In the genomic region with DNA sequence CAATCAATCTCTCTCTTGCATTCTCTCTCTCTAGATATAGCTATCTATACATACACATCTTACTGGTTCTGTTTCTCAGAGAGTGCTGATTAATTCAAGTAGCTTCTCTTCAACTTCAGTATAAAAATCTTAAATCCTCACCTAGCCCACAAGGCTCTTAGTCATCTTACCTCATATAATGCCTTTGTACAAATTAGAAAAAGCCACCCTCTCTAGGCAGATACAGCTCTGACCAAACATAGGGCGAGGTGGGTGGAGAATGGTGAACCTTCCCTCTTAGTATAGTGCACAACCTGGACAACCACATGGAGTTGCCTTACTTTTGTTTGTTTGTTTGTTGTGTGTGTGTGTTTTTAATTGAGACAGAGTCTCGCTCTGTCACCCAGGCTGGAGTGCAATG, we compare ENCODE assay signal across 15 cellular contexts. TPM values are rescaled to one million over a fixed set of nuclear protein-coding genes. Genes with fewer than 3 reads are reported as not detected.
DNase-seq lines count a peak whose midpoint lies in the region; ATAC-seq and TF ChIP-seq lines count a peak whose summit lies in the region.
"Had no signal": no experiment of that assay in that cellular context is flagged by ENCODE, and none has a peak within 500 bp of the region (broad histone marks: within the 10 kb centered on the region; RNA-seq: fewer than 3 reads in every experiment).

No MANE protein-coding gene starts in this region.

- no peaks in the 10 kb centered on the region for H3K36me3 Mint-ChIP-seq in CD8-positive, alpha-beta memory T cell
- H3K36me3 Mint-ChIP-seq in T-helper 2 cell treated with Interferon-gamma antibody and Interleukin-4, amounts not matched to agents 5 μg/mL and 100 μg/mL, for 36 hours (ENCODE audit: low read depth), result no peaks in the 10 kb centered on the region
- no peaks in the 10 kb centered on the region for H3K36me3 Mint-ChIP-seq in naive thymus-derived CD4-positive, alpha-beta T cell
- H3K36me3 Mint-ChIP-seq in Calu3 (ENCODE audit: insufficient read depth, unreplicated experiment), result peaks cover 43% of the 10 kb centered on the region
- H3K36me3 Mint-ChIP-seq in CD14-positive monocyte, result no peaks in the 10 kb centered on the region

- H3K27ac ChIP-seq in CD8-positive, alpha-beta memory T cell (ENCODE audit: low read depth, low read length), result no peak overlapping the region
- no peak overlapping the region for H3K27ac ChIP-seq in naive thymus-derived CD4-positive, alpha-beta T cell (ENCODE audit: low read depth, low read length)
- H3K27ac ChIP-seq: gastrocnemius medialis, right atrium auricular region, tibial artery had no signal

- TF ChIP-seq CTCF in Calu3 (IDR thresholded peaks at IDR 0.05; ENCODE audit: unreplicated experiment) (no peak), CD14-positive monocyte (IDR thresholded peaks at IDR 0.05) (no peak)

- H3K4me3 Mint-ChIP-seq in CD8-positive, alpha-beta memory T cell, result peak overlapping the region; percentile 22 to 93 (median 52)
- peak overlapping the region; percentile 6 for H3K4me3 Mint-ChIP-seq in T-helper 2 cell treated with Interferon-gamma antibody and Interleukin-4, amounts not matched to agents 5 μg/mL and 100 μg/mL, for 36 hours
- peak overlapping the region in 8 of 10 donors; percentile 10 to 76 (median 42) for H3K4me3 Mint-ChIP-seq in naive thymus-derived CD4-positive, alpha-beta T cell
- H3K4me3 Mint-ChIP-seq in Calu3 (ENCODE audit: low read depth, unreplicated experiment) (no peak overlapping the region), CD14-positive monocyte (no peak overlapping the region)

- peaks cover 51% of the 10 kb centered on the region for H3K4me1 ChIP-seq in CD8-positive, alpha-beta memory T cell (ENCODE audit: insufficient read depth, low read length)
- H3K4me1 ChIP-seq in naive thymus-derived CD4-positive, alpha-beta T cell (ENCODE audit: control insufficient read depth in 2 of 2, insufficient read depth in 2 of 2, low read length in 2 of 2), result peaks cover 35 to 39% of the 10 kb centered on the region in 2 donors

- peaks cover 18 to 23% of the 10 kb centered on the region in 2 donors for H3K27me3 Mint-ChIP-seq in CD8-positive, alpha-beta memory T cell
- H3K27me3 Mint-ChIP-seq in T-helper 2 cell treated with Interferon-gamma antibody and Interleukin-4, amounts not matched to agents 5 μg/mL and 100 μg/mL, for 36 hours (ENCODE audit: low read depth), result peaks cover 46% of the 10 kb centered on the region
- peaks cover 9 to 58% (median 17%) of the 10 kb centered on the region in 5 donors for H3K27me3 Mint-ChIP-seq in naive thymus-derived CD4-positive, alpha-beta T cell
- H3K27me3 Mint-ChIP-seq in Calu3 (ENCODE audit: unreplicated experiment), result no peaks in the 10 kb centered on the region
- H3K27me3 Mint-ChIP-seq in CD14-positive monocyte (ENCODE audit: low read depth in 3 of 3), result peaks cover 19 to 35% (median 23%) of the 10 kb centered on the region in 3 donors

- no peaks in the 10 kb centered on the region for H3K9me3 ChIP-seq in CD8-positive, alpha-beta memory T cell (ENCODE audit: low read length)
- no peaks in the 10 kb centered on the region for H3K9me3 ChIP-seq in naive thymus-derived CD4-positive, alpha-beta T cell (ENCODE audit: control insufficient read depth in 2 of 3, low read length in 3 of 3)
- H3K9me3 ChIP-seq: gastrocnemius medialis, right atrium auricular region, tibial artery had no signal

- no peaks in the 10 kb centered on the region for H3K36me3 ChIP-seq in CD8-positive, alpha-beta memory T cell (ENCODE audit: insufficient read depth, low read length)
- H3K36me3 ChIP-seq in naive thymus-derived CD4-positive, alpha-beta T cell (ENCODE audit: control insufficient read depth in 2 of 3, insufficient read depth in 3 of 3, low read length in 3 of 3), result no peaks in the 10 kb centered on the region
- H3K36me3 ChIP-seq: gastrocnemius medialis, right atrium auricular region, tibial artery had no signal

- peak overlapping the region; percentile 22 to 92 (median 84) for H3K27ac Mint-ChIP-seq in CD8-positive, alpha-beta memory T cell
- no peak overlapping the region for H3K27ac Mint-ChIP-seq in T-helper 2 cell treated with Interferon-gamma antibody and Interleukin-4, amounts not matched to agents 5 μg/mL and 100 μg/mL, for 36 hours
- H3K27ac Mint-ChIP-seq in naive thymus-derived CD4-positive, alpha-beta T cell, result peak overlapping the region in 4 of 9 donors; percentile 2 to 23 (median 10)
- no peak overlapping the region for H3K27ac Mint-ChIP-seq in Calu3 (ENCODE audit: unreplicated experiment)
- H3K27ac Mint-ChIP-seq in CD14-positive monocyte, result no peak overlapping the region

- BruUV-seq in Calu3 (replicated peaks; lab: Mats Ljungman, UMichigan), result no TSS peak

- H3K27me3 ChIP-seq in CD8-positive, alpha-beta memory T cell (ENCODE audit: insufficient read depth, low read length, poor library complexity, severe bottlenecking), result peaks cover 11% of the 10 kb centered on the region
- peaks cover 0 to 5% of the 10 kb centered on the region in 2 donors for H3K27me3 ChIP-seq in naive thymus-derived CD4-positive, alpha-beta T cell (ENCODE audit: control insufficient read depth in 2 of 2, insufficient read depth in 2 of 2, low read length in 2 of 2)

- CTCF ChIA-PET in CD8-positive, alpha-beta memory T cell (lab: Charles Lee), result no interaction called here
- CTCF ChIA-PET in naive thymus-derived CD4-positive, alpha-beta T cell (lab: Charles Lee), result no interaction called here
- CTCF ChIA-PET in Calu3 (lab: Charles Lee), result interaction anchor here (0.7 kb wide), 1 partner anchor 9 kb away, joined by 3 read pairs; no protein-coding TSS in a partner anchor

- H3K9me3 Mint-ChIP-seq in CD8-positive, alpha-beta memory T cell, result no peaks in the 10 kb centered on the region
- no peaks in the 10 kb centered on the region for H3K9me3 Mint-ChIP-seq in T-helper 2 cell treated with Interferon-gamma antibody and Interleukin-4, amounts not matched to agents 5 μg/mL and 100 μg/mL, for 36 hours
- H3K9me3 Mint-ChIP-seq in naive thymus-derived CD4-positive, alpha-beta T cell, result no peaks in the 10 kb centered on the region
- H3K9me3 Mint-ChIP-seq in Calu3 (ENCODE audit: low read depth, unreplicated experiment), result no peaks in the 10 kb centered on the region
- H3K9me3 Mint-ChIP-seq in CD14-positive monocyte, result peaks cover 0 to 10% (median 0%) of the 10 kb centered on the region in 7 donors

- intact Hi-C loops in naive thymus-derived CD4-positive, alpha-beta T cell (cut with micrococcal nuclease), result no loop called here
- intact Hi-C loops in Calu3 (cut with micrococcal nuclease; ENCODE audit: unreplicated experiment), result no loop called here
- intact Hi-C loops in CD14-positive monocyte (cut with micrococcal nuclease), result no loop called here

- no peak overlapping the region for H3K4me3 ChIP-seq in CD8-positive, alpha-beta memory T cell (ENCODE audit: low read length)
- H3K4me3 ChIP-seq in naive thymus-derived CD4-positive, alpha-beta T cell (ENCODE audit: low read length), result no peak overlapping the region
- H3K4me3 ChIP-seq: gastrocnemius medialis, right atrium auricular region, tibial artery had no signal

- POLR2A ChIA-PET in CD8-positive, alpha-beta memory T cell (lab: Charles Lee), result no interaction called here
- POLR2A ChIA-PET in naive thymus-derived CD4-positive, alpha-beta T cell (lab: Charles Lee), result interaction anchor here (0.6 kb wide), 1 partner anchor 21 kb away, joined by 3 read pairs; no protein-coding TSS in a partner anchor

- peaks cover 50 to 68% (median 63%) of the 10 kb centered on the region in 3 donors for H3K4me1 Mint-ChIP-seq in CD8-positive, alpha-beta memory T cell
- peaks cover 35% of the 10 kb centered on the region for H3K4me1 Mint-ChIP-seq in T-helper 2 cell treated with Interferon-gamma antibody and Interleukin-4, amounts not matched to agents 5 μg/mL and 100 μg/mL, for 36 hours (ENCODE audit: low read depth)
- peaks cover 33 to 61% (median 49%) of the 10 kb centered on the region in 7 donors for H3K4me1 Mint-ChIP-seq in naive thymus-derived CD4-positive, alpha-beta T cell
- H3K4me1 Mint-ChIP-seq in Calu3 (ENCODE audit: low read depth, unreplicated experiment) (peaks cover 65% of the 10 kb centered on the region), CD14-positive monocyte (peaks cover 46% of the 10 kb centered on the region)

- peak; percentile 33 for DNase-seq in NK-92 treated with Interleukin-12 subunit alpha and Interleukin-12 subunit beta, amount 100 ng/mL, for 24 hours (lab: John Stamatoyannopoulos, UW)
- DNase-seq in NK-92 (lab: John Stamatoyannopoulos, UW; ENCODE audit: unreplicated experiment), result no peak
- peak in 1 of 5 donors; percentile 23 for DNase-seq in CD8-positive, alpha-beta memory T cell
- DNase-seq in T-helper 2 cell treated with Interferon-gamma antibody and Interleukin-4, amounts not matched to agents 5 μg/mL and 100 μg/mL, for 36 hours (ENCODE audit: low spot score), result peak; percentile 36
- no peak for DNase-seq in naive thymus-derived CD4-positive, alpha-beta T cell
- no peak for DNase-seq in UCSD-AML1 (lab: John Stamatoyannopoulos, UW; ENCODE audit: unreplicated experiment)
- DNase-seq in Calu3, result no peak
- DNase-seq in CD14-positive monocyte (ENCODE audit: low spot score), result no peak
- DNase-seq: 8988T; effector CD8-positive, alpha-beta T cell; gastrocnemius medialis; kidney; tibial artery had no signal

- ATAC-seq in naive thymus-derived CD4-positive, alpha-beta T cell, result no peak
- ATAC-seq: gastrocnemius medialis had no signal

RNA-seq across cellular contexts. Expression of a gene that starts 5.1 kb away (rescaled TPM):
- under 1 TPM; 0.09 to 0.24 TPM for total RNA-seq in CD8-positive, alpha-beta memory T cell
- 0.37 TPM for polyA plus RNA-seq in CD8-positive, alpha-beta memory T cell
- under 1 TPM in 1 of 5 experiments, not detected in 4; 0.51 TPM for total RNA-seq in naive thymus-derived CD4-positive, alpha-beta T cell
- not detected for polyA plus RNA-seq in naive thymus-derived CD4-positive, alpha-beta T cell
- total RNA-seq in Calu3 (2022), result 167 and 175 TPM in 2 replicates
- not detected for polyA plus RNA-seq in CD14-positive monocyte
- total RNA-seq: right atrium auricular region; T-helper 1 cell treated with Interleukin-12 subunit alpha and Interleukin-12 subunit beta and Interleukin-4 antibody, amounts not matched to agents 30 ng/mL and 1 ng/mL, for 36 hours had no signal

RNA-seq across cellular contexts. Expression of a gene that starts 16.8 kb away (rescaled TPM):
- under 1 TPM; 0.18 to 0.44 TPM for total RNA-seq in CD8-positive, alpha-beta memory T cell
- polyA plus RNA-seq in CD8-positive, alpha-beta memory T cell, result 34.0 TPM
- 1 to 10 TPM in 2 of 5 experiments, under 1 TPM in 2, not detected in 1; 0.48 to 1.3 (median 0.95) TPM for total RNA-seq in naive thymus-derived CD4-positive, alpha-beta T cell
- polyA plus RNA-seq in naive thymus-derived CD4-positive, alpha-beta T cell, result 1 to 10 TPM in 1 of 2 donors, under 1 TPM in 1; 0.66 to 1.8 TPM
- total RNA-seq in Calu3 (2022), result not detected in 2 replicates
- under 1 TPM in 1 of 2 donors, not detected in 1; 0.13 TPM for polyA plus RNA-seq in CD14-positive monocyte
- total RNA-seq: right atrium auricular region; T-helper 1 cell treated with Interleukin-12 subunit alpha and Interleukin-12 subunit beta and Interleukin-4 antibody, amounts not matched to agents 30 ng/mL and 1 ng/mL, for 36 hours had no signal

Comparison
In these comparisons a context has a peak if more than half of its experiments do, and no peak if none do; other contexts are left out.
1. DNase-seq: peak in NK-92 treated with Interleukin-12 subunit alpha and Interleukin-12 subunit beta, amount 100 ng/mL, for 24 hours (single experiment) and T-helper 2 cell treated with Interferon-gamma antibody and Interleukin-4, amounts not matched to agents 5 μg/mL and 100 μg/mL, for 36 hours (single experiment); none in NK-92 (single experiment), naive thymus-derived CD4-positive, alpha-beta T cell (0 of 9), UCSD-AML1 (single experiment), Calu3 (single experiment) and CD14-positive monocyte (single experiment).
2. H3K27ac Mint-ChIP-seq: peak in CD8-positive, alpha-beta memory T cell (8 of 8); none in T-helper 2 cell treated with Interferon-gamma antibody and Interleukin-4, amounts not matched to agents 5 μg/mL and 100 μg/mL, for 36 hours (single experiment), Calu3 (single experiment) and CD14-positive monocyte (0 of 7).
3. H3K4me3 Mint-ChIP-seq: peak in CD8-positive, alpha-beta memory T cell (7 of 7), T-helper 2 cell treated with Interferon-gamma antibody and Interleukin-4, amounts not matched to agents 5 μg/mL and 100 μg/mL, for 36 hours (single experiment) and naive thymus-derived CD4-positive, alpha-beta T cell (8 of 10); none in Calu3 (single experiment) and CD14-positive monocyte (0 of 2).
4. RNA of a gene that starts 5.1 kb away (total RNA-seq): 167 to 175 TPM in Calu3; 0.09 to 0.24 TPM in CD8-positive, alpha-beta memory T cell and 0.51 TPM in naive thymus-derived CD4-positive, alpha-beta T cell; every median in the first group is over 100 times any median in the second.